In genomic region chrX:79366556-79366887, GRCh38 we compare ENCODE assay signal across 10 cellular contexts. TPM values are rescaled to one million over a fixed set of nuclear protein-coding genes. Genes with fewer than 3 reads are reported as not detected.
DNase-seq lines count a peak whose midpoint lies in the region; ATAC-seq, FAIRE-seq and TF ChIP-seq lines count a peak whose summit lies in the region.
"Had no signal": no experiment of that assay in that cellular context is flagged by ENCODE, and none has a peak within 500 bp of the region (broad histone marks: within the 10 kb centered on the region; RNA-seq: fewer than 3 reads in every experiment).

No MANE protein-coding gene starts in this region.

- H3K36me3 ChIP-seq in CD8-positive, alpha-beta T cell (ENCODE audit: insufficient read depth, low read length): no peaks in the 10 kb centered on the region
- H3K36me3 ChIP-seq in astrocyte (ENCODE audit: insufficient read depth, low read length) (no peaks in the 10 kb centered on the region), muscle layer of duodenum (ENCODE audit: control insufficient read depth in 1 of 2, insufficient read depth in 2 of 2, low read length in 2 of 2) (no peaks in the 10 kb centered on the region)

- POLR2A ChIA-PET in CD8-positive, alpha-beta T cell (lab: Charles Lee): interaction anchor here (1.0 to 1.3 kb wide), 3 partner anchors 50 to 1293 kb away, joined by 3 read pairs; no protein-coding TSS in a partner anchor

- H2AFZ ChIP-seq in astrocyte (ENCODE audit: low read depth, low read length): no peak overlapping the region

- H3K4me1 ChIP-seq in CD8-positive, alpha-beta T cell (ENCODE audit: insufficient read depth, low read length): peaks cover 18% of the 10 kb centered on the region
- H3K4me1 ChIP-seq in astrocyte (ENCODE audit: insufficient read depth, low read length) (no peaks in the 10 kb centered on the region), muscle layer of duodenum (ENCODE audit: control insufficient read depth in 1 of 2, insufficient read depth in 2 of 2, low read length in 2 of 2) (peaks cover 0 to 5% of the 10 kb centered on the region in 2 donors)

- no peaks in the 10 kb centered on the region for H3K79me2 ChIP-seq in astrocyte (ENCODE audit: insufficient read depth, low read length)

- no peak for DNase-seq in CD8-positive, alpha-beta T cell
- no peak for DNase-seq in astrocyte (ENCODE audit: low read depth)
- no peak for DNase-seq in NCI-H1694 treated with DMSO at 0.1 percent for 48 hours (lab: John Stamatoyannopoulos, UW)
- no peak for DNase-seq in amniotic stem cell (lab: John Stamatoyannopoulos, UW)
- no peak for DNase-seq in NCI-H1105 treated with DMSO at 0.1 percent for 48 hours (lab: John Stamatoyannopoulos, UW)
- DNase-seq: RPMI8226 had no signal

- CTCF ChIA-PET in CD8-positive, alpha-beta T cell (lab: Charles Lee): no interaction called here

- H3K4me3 Mint-ChIP-seq in CD8-positive, alpha-beta T cell: peak overlapping the region; percentile 95
- H3K4me3 Mint-ChIP-seq in astrocyte (ENCODE audit: unreplicated experiment): peak overlapping the region; percentile 95

- H3K9me3 Mint-ChIP-seq in CD8-positive, alpha-beta T cell: no peaks in the 10 kb centered on the region
- no peaks in the 10 kb centered on the region for H3K9me3 Mint-ChIP-seq in astrocyte (ENCODE audit: unreplicated experiment)

- no peak for TF ChIP-seq CTCF in CD8-positive, alpha-beta T cell (IDR thresholded peaks at IDR 0.05)
- no peak for TF ChIP-seq CTCF in astrocyte (IDR thresholded peaks at IDR 0.05; ENCODE audit: insufficient read depth, low read depth, low read length)

- H3K4me1 Mint-ChIP-seq in CD8-positive, alpha-beta T cell (ENCODE audit: low read depth): peaks cover 41% of the 10 kb centered on the region
- peaks cover 11% of the 10 kb centered on the region for H3K4me1 Mint-ChIP-seq in astrocyte (ENCODE audit: low read depth, unreplicated experiment)

- peak overlapping the region; percentile 54 for H3K4me3 ChIP-seq in CD8-positive, alpha-beta T cell (ENCODE audit: low read depth, low read length)
- no peak overlapping the region for H3K4me3 ChIP-seq in astrocyte (ENCODE audit: insufficient read depth, low read depth, low read length)
- peak overlapping the region; percentile 52 to 58 for H3K4me3 ChIP-seq in muscle layer of duodenum (ENCODE audit: low read depth in 1 of 2, low read length in 2 of 2)

- no peak overlapping the region for H3K9ac ChIP-seq in astrocyte (ENCODE audit: low read length)

- no peak for FAIRE-seq in astrocyte (lab: Jason Lieb, UNC)

- H3K27me3 Mint-ChIP-seq in CD8-positive, alpha-beta T cell (ENCODE audit: low read depth): no peaks in the 10 kb centered on the region
- H3K27me3 Mint-ChIP-seq in astrocyte (ENCODE audit: low read depth, unreplicated experiment): no peaks in the 10 kb centered on the region

- H3K27ac ChIP-seq in CD8-positive, alpha-beta T cell (ENCODE audit: low read depth, low read length): peak overlapping the region; percentile 94
- H3K27ac ChIP-seq in astrocyte (ENCODE audit: low read depth, low read length) (no peak overlapping the region), muscle layer of duodenum (ENCODE audit: low read length) (peak overlapping the region; percentile 31)
- H3K27ac ChIP-seq: epithelial cell of prostate had no signal

- H4K20me1 ChIP-seq in astrocyte (ENCODE audit: insufficient read depth, low read length): no peaks in the 10 kb centered on the region

- intact Hi-C loops in CD8-positive, alpha-beta T cell (cut with DNase I, micrococcal nuclease): loop anchor here (2.0 to 10.0 kb wide), 5 partner anchors 46 to 412 kb away; partner anchors contain the start of gene GPR174 (in 1 of the 2)

- ATAC-seq in CD8-positive, alpha-beta T cell: no peak
- ATAC-seq in HG02840 (IDR thresholded peaks at IDR 0.05; ENCODE audit: low FRiP score, unreplicated experiment): peak; percentile 32
- ATAC-seq in GM19351 (IDR thresholded peaks at IDR 0.05; ENCODE audit: unreplicated experiment): no peak

- H3K27ac Mint-ChIP-seq in CD8-positive, alpha-beta T cell: peak overlapping the region; percentile 97
- peak overlapping the region; percentile 48 for H3K27ac Mint-ChIP-seq in astrocyte (ENCODE audit: unreplicated experiment)

- H3K9me3 ChIP-seq in CD8-positive, alpha-beta T cell (ENCODE audit: low read length): no peaks in the 10 kb centered on the region
- H3K9me3 ChIP-seq in astrocyte (ENCODE audit: insufficient read depth, low read depth, low read length): no peaks in the 10 kb centered on the region
- H3K9me3 ChIP-seq in muscle layer of duodenum (ENCODE audit: control insufficient read depth in 1 of 2, low read length in 2 of 2): no peaks in the 10 kb centered on the region

- H3K27me3 ChIP-seq in CD8-positive, alpha-beta T cell (ENCODE audit: insufficient read depth, low read length): no peaks in the 10 kb centered on the region
- H3K27me3 ChIP-seq in astrocyte (ENCODE audit: insufficient read depth, low read length): no peaks in the 10 kb centered on the region
- H3K27me3 ChIP-seq in muscle layer of duodenum (ENCODE audit: low read depth, low read length): no peaks in the 10 kb centered on the region

- peaks cover 29% of the 10 kb centered on the region for H3K36me3 Mint-ChIP-seq in CD8-positive, alpha-beta T cell
- no peaks in the 10 kb centered on the region for H3K36me3 Mint-ChIP-seq in astrocyte (ENCODE audit: low read depth, unreplicated experiment)

- H3K4me2 ChIP-seq in astrocyte (ENCODE audit: low read length): peak overlapping the region; percentile 30

RNA-seq across cellular contexts. Expression of gene ITM2A, which starts 0.6 kb away (rescaled TPM):
- 100 to 1,000 TPM; 123 to 125 TPM for total RNA-seq in CD8-positive, alpha-beta T cell
- total RNA-seq in astrocyte: 40.7 and 54.1 TPM in 2 replicates
